Comparison of ENCODE assay signal across 8 cellular contexts in the genomic region with DNA sequence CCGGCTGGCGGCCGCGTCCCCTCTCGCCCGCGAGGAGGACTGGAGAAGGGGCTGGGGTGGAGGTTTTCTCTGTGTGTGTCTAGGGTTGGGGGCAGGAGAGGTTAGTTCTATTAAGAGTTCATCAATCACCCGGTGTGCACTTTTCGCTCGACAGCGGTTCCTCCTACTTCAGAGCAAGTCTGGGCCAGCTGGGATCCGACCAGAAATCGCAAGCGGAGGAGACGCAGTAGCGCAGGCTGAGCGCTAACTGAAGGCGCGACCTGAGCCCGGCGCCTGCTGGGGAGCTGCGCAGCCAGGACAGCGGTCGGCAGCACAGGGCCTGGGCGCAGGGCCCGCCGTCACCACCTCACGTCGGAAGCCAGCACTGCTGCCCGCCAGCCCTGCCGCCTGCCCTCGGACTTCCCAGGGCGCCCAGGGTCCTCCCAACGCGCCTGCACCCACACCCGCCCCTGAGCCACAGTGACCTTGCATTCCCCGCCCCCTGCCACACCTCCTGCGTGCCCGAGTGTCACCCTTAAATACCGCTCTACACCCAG. TPM values are rescaled to one million over a fixed set of nuclear protein-coding genes. Genes with fewer than 3 reads are reported as not detected.
DNase-seq lines count a peak whose midpoint lies in the region; ATAC-seq and TF ChIP-seq lines count a peak whose summit lies in the region.

No MANE protein-coding gene starts in this region.

- dilution Hi-C loops in mammary epithelial cell (cut with HindIII; ENCODE audit: low sequenced_read_pairs): no loop called here

- ATAC-seq in GM21528 (IDR thresholded peaks at IDR 0.05; ENCODE audit: low FRiP score, unreplicated experiment) (no peak), HG02870 (IDR thresholded peaks at IDR 0.05; ENCODE audit: unreplicated experiment) (no peak)

- no peaks in the 10 kb centered on the region for H3K9me3 ChIP-seq in mammary epithelial cell (replicated peaks; ENCODE audit: insufficient read depth, low read length)
- no peaks in the 10 kb centered on the region for H3K9me3 ChIP-seq in osteoblast (ENCODE audit: low read depth, low read length)

- H3K27ac ChIP-seq in mammary epithelial cell (ENCODE audit: insufficient read depth, low read depth, low read length): no peak overlapping the region
- no peak overlapping the region for H3K27ac ChIP-seq in osteoblast (ENCODE audit: low read depth, low read length)

- H3K79me2 ChIP-seq in mammary epithelial cell (ENCODE audit: insufficient read depth, low read length) (no peaks in the 10 kb centered on the region), osteoblast (ENCODE audit: insufficient read depth, low read length) (no peaks in the 10 kb centered on the region)

- no TSS peak for BruUV-seq in mammary epithelial cell (replicated peaks; lab: Mats Ljungman, UMichigan)

- in situ Hi-C loops in mammary epithelial cell (cut with MboI; ENCODE audit: low sequenced_read_pairs in 2 of 2): no loop called here

- no peaks in the 10 kb centered on the region for H3K36me3 ChIP-seq in mammary epithelial cell (ENCODE audit: insufficient read depth, low read length)
- no peaks in the 10 kb centered on the region for H3K36me3 ChIP-seq in osteoblast (ENCODE audit: insufficient read depth, low read length)

- WGBS in mammary epithelial cell (ENCODE audit: low coverage, missing lambda C conversion rate): 14% methylated on average over 5 of the region's 40 CpGs

- H3K9ac ChIP-seq in mammary epithelial cell (ENCODE audit: insufficient read depth, low read length): no peak overlapping the region

- H3K4me3 ChIP-seq in mammary epithelial cell (replicated peaks in 1 of 3; ENCODE audit: insufficient read depth in 1 of 3, low read depth in 2 of 3, low read length in 3 of 3): peak overlapping the region in 1 of 3 experiments; percentile 11
- H3K4me3 ChIP-seq in osteoblast (ENCODE audit: insufficient read depth, low read length): peak overlapping the region; percentile 61

- DNase-seq in ELF-1 (ENCODE audit: low read depth, low spot score) (peak; percentile 77), NCI-H146 (lab: John Stamatoyannopoulos, UW) (peak; percentile 69), mammary epithelial cell (peak; percentile 68), osteoblast (ENCODE audit: insufficient read length, low spot score, missing footprints) (no peak), cerebellum (ENCODE audit: low spot score) (no peak), mucosa of gallbladder (ENCODE audit: low spot score) (no peak)

- no peaks in the 10 kb centered on the region for H4K20me1 ChIP-seq in mammary epithelial cell (ENCODE audit: insufficient read depth, low read length)
- no peaks in the 10 kb centered on the region for H4K20me1 ChIP-seq in osteoblast (ENCODE audit: insufficient read depth, low read length)

- no peak for TF ChIP-seq CTCF in mammary epithelial cell (conservative IDR thresholded peaks at IDR 0.05 in 1 of 2, IDR thresholded peaks at IDR 0.05 in 1 of 2; ENCODE audit: extremely low read depth in 1 of 2, insufficient read depth in 1 of 2, low read depth in 1 of 2, low read length in 2 of 2)
- TF ChIP-seq CTCF in osteoblast (IDR thresholded peaks at IDR 0.05; ENCODE audit: extremely low read depth, low read depth, low read length): no peak

- CTCF ChIA-PET in mammary epithelial cell (lab: Charles Lee; ENCODE audit: low non-redundant PET): no interaction called here

- H2AFZ ChIP-seq in mammary epithelial cell (ENCODE audit: low read depth, low read length): peak overlapping the region; percentile 7
- peak overlapping the region; percentile 69 for H2AFZ ChIP-seq in osteoblast (ENCODE audit: low read length)

- H3K4me2 ChIP-seq in mammary epithelial cell (ENCODE audit: insufficient read depth, low read depth, low read length) (peak overlapping the region; percentile 37), osteoblast (ENCODE audit: insufficient read depth, low read length) (peak overlapping the region; percentile 82)

- intact Hi-C loops in mammary epithelial cell (cut with micrococcal nuclease): no loop called here

- H3K27me3 ChIP-seq in mammary epithelial cell (ENCODE audit: insufficient read depth, low read length) (peaks cover 56% of the 10 kb centered on the region), osteoblast (ENCODE audit: insufficient read depth, low read length) (peaks cover 72% of the 10 kb centered on the region)

- no peaks in the 10 kb centered on the region for H3K4me1 ChIP-seq in mammary epithelial cell (ENCODE audit: insufficient read depth, low read length)
- H3K4me1 ChIP-seq in osteoblast (ENCODE audit: insufficient read depth, low read length): peaks cover 9% of the 10 kb centered on the region

RNA-seq across cellular contexts. Expression of gene HOXD1, which starts 10.1 kb away (rescaled TPM):
- total RNA-seq in mammary epithelial cell (not detected), osteoblast (not detected in 2 replicates), cerebellum (not detected), mucosa of gallbladder (0.40 TPM)
- polyA plus RNA-seq in mammary epithelial cell: not detected
- polyA minus RNA-seq in mammary epithelial cell: not detected

RNA-seq across cellular contexts. Expression of gene HOXD3, which starts 21.2 kb away (rescaled TPM):
- total RNA-seq in mammary epithelial cell (not detected), osteoblast (1.1 and 2.1 TPM in 2 replicates), cerebellum (not detected), mucosa of gallbladder (3.2 TPM)
- not detected for polyA plus RNA-seq in mammary epithelial cell
- not detected for polyA minus RNA-seq in mammary epithelial cell

RNA-seq across cellular contexts. Expression of gene HOXD4, which starts 27.0 kb away (rescaled TPM):
- total RNA-seq in mammary epithelial cell (not detected), osteoblast (0.36 and 1.2 TPM in 2 replicates), cerebellum (not detected), mucosa of gallbladder (1.0 TPM)
- polyA plus RNA-seq in mammary epithelial cell: not detected
- polyA minus RNA-seq in mammary epithelial cell: not detected

RNA-seq across cellular contexts. Expression of gene HOXD8, which starts 48.8 kb away (rescaled TPM):
- under 1 TPM in 1 of 2 donors, not detected in 1; 0.16 TPM for total RNA-seq in mammary epithelial cell
- not detected for polyA plus RNA-seq in mammary epithelial cell
- not detected for polyA minus RNA-seq in mammary epithelial cell
- total RNA-seq in osteoblast: 3.3 and 5.6 TPM in 2 replicates
- not detected for total RNA-seq in cerebellum
- 1.7 TPM for total RNA-seq in mucosa of gallbladder

RNA-seq across cellular contexts. Expression of gene HOXD9, which starts 55.8 kb away (rescaled TPM):
- total RNA-seq in mammary epithelial cell: not detected
- polyA plus RNA-seq in mammary epithelial cell: not detected
- not detected for polyA minus RNA-seq in mammary epithelial cell
- 0.36 and 0.59 TPM in 2 replicates for total RNA-seq in osteoblast
- not detected for total RNA-seq in cerebellum
- total RNA-seq in mucosa of gallbladder: 0.66 TPM

Comparison
In these comparisons a context has a peak if more than half of its experiments do, and no peak if none do; other contexts are left out.
1. DNase-seq: peak in ELF-1 (single experiment), NCI-H146 (single experiment) and mammary epithelial cell (single experiment); none in osteoblast (single experiment), cerebellum (single experiment) and mucosa of gallbladder (single experiment).